26 cellular contexts compared by ENCODE assay signal in the genomic region with DNA sequence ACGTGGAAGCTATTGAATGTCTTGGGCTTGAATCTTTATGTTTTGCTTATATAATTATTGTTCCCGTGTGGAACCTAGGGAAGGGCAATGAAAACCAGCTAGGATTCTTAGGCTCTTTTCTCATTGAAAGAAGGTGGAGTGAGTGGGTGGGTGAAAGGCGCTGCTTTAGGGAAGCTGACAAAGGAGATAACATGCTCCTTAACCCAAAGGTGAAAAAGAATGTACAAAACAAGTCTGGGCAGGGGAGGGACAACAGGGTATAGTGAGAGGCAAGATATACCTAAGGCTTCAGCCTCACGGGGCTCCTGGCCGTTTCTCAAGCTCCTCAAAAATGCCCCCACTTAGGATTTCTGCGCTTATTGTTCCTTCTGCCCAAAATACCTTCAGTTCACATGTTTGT. TPM values are rescaled to one million over a fixed set of nuclear protein-coding genes. Genes with fewer than 3 reads are reported as not detected.
DNase-seq lines count a peak whose midpoint lies in the region; ATAC-seq and TF ChIP-seq lines count a peak whose summit lies in the region.
"Had no signal": no experiment of that assay in that cellular context is flagged by ENCODE, and none has a peak within 500 bp of the region (broad histone marks: within the 10 kb centered on the region; RNA-seq: fewer than 3 reads in every experiment).

No MANE protein-coding gene starts in this region.

- TF ChIP-seq CTCF in nephron progenitor cell (IDR thresholded peaks at IDR 0.05): no peak

- no peak overlapping the region for H3K4me3 ChIP-seq in aorta (ENCODE audit: low read length in 2 of 2)
- H3K4me3 ChIP-seq: BLaER1, HAP-1, ovary, SJSA1, tibial nerve had no signal

- no peaks in the 10 kb centered on the region for H3K4me1 ChIP-seq in aorta (ENCODE audit: control insufficient read depth in 1 of 2, insufficient read depth in 2 of 2, low read length in 2 of 2)
- H3K4me1 ChIP-seq: BLaER1, HAP-1, SJSA1, tibial nerve had no signal

- no peak for ATAC-seq in activated naive CD8-positive, alpha-beta T cell treated with anti-CD3 and anti-CD28 coated beads, Interleukin-2, amount 50 U/mL, for 24 hours
- ATAC-seq in aorta (ENCODE audit: low FRiP score): no peak
- ATAC-seq: PC-3 had no signal

- peak overlapping the region; percentile 93 for H3K27ac ChIP-seq in KOPT-K1 (ENCODE audit: low read depth, low read length, poor library complexity, severe bottlenecking)
- H3K27ac ChIP-seq in aorta (ENCODE audit: low read depth in 1 of 2, low read length in 2 of 2): no peak overlapping the region
- H3K27ac ChIP-seq: 22Rv1, BLaER1, ovary, SJSA1, tibial nerve had no signal

- H3K4me1 Mint-ChIP-seq in T-helper 1 cell treated with Interleukin-12 subunit alpha and Interleukin-12 subunit beta and Interleukin-4 antibody, amounts not matched to agents 30 μg/mL and 1 μg/mL, for 36 hours (ENCODE audit: low read depth): peaks cover 35% of the 10 kb centered on the region
- peaks cover 48% of the 10 kb centered on the region for H3K4me1 Mint-ChIP-seq in activated naive CD8-positive, alpha-beta T cell treated with anti-CD3 and anti-CD28 coated beads, Interleukin-2, amount 50 U/mL, for 24 hours
- peaks cover 15% of the 10 kb centered on the region for H3K4me1 Mint-ChIP-seq in nephron progenitor cell

- peak overlapping the region; percentile 87 for H3K27ac Mint-ChIP-seq in T-helper 1 cell treated with Interleukin-12 subunit alpha and Interleukin-12 subunit beta and Interleukin-4 antibody, amounts not matched to agents 30 μg/mL and 1 μg/mL, for 36 hours
- H3K27ac Mint-ChIP-seq in activated naive CD8-positive, alpha-beta T cell treated with anti-CD3 and anti-CD28 coated beads, Interleukin-2, amount 50 U/mL, for 24 hours: peak overlapping the region; percentile 96
- H3K27ac Mint-ChIP-seq in nephron progenitor cell: peak overlapping the region; percentile 74

- no peaks in the 10 kb centered on the region for H3K27me3 ChIP-seq in aorta (ENCODE audit: control insufficient read depth in 1 of 2, insufficient read depth in 2 of 2, low read length in 1 of 2)
- H3K27me3 ChIP-seq: ovary, SJSA1, tibial nerve had no signal

- DNase-seq in T-helper 1 cell: no peak
- no peak for DNase-seq in activated naive CD8-positive, alpha-beta T cell treated with anti-CD3 and anti-CD28 coated beads, Interleukin-2, amount 50 U/mL, for 24 hours
- DNase-seq in nephron progenitor cell: no peak
- no peak for DNase-seq in aorta
- DNase-seq in iPS-NIHi7 (ENCODE audit: extremely low spot score): no peak
- DNase-seq in A172 (ENCODE audit: low spot score): no peak
- DNase-seq: activated CD8-positive, alpha-beta memory T cell treated with anti-CD3 and anti-CD28 coated beads for 24 hours; caudate nucleus; DMS53; effector CD4-positive, alpha-beta T cell; hippocampal formation; midbrain; MM.1S; NCI-H2029 treated with DMSO at 0.1 percent for 48 hours; NCI-H524 treated with DMSO at 0.1 percent for 48 hours; ovary; PC-3; stimulated activated CD4-positive, alpha-beta T cell treated with anti-CD3 and anti-CD28 coated beads, Interleukin-4, amount 100 ng/mL, for 4 hours had no signal

- H3K9me3 Mint-ChIP-seq in T-helper 1 cell treated with Interleukin-12 subunit alpha and Interleukin-12 subunit beta and Interleukin-4 antibody, amounts not matched to agents 30 μg/mL and 1 μg/mL, for 36 hours: no peaks in the 10 kb centered on the region
- no peaks in the 10 kb centered on the region for H3K9me3 Mint-ChIP-seq in activated naive CD8-positive, alpha-beta T cell treated with anti-CD3 and anti-CD28 coated beads, Interleukin-2, amount 50 U/mL, for 24 hours
- no peaks in the 10 kb centered on the region for H3K9me3 Mint-ChIP-seq in nephron progenitor cell

- no peaks in the 10 kb centered on the region for H3K27me3 Mint-ChIP-seq in T-helper 1 cell treated with Interleukin-12 subunit alpha and Interleukin-12 subunit beta and Interleukin-4 antibody, amounts not matched to agents 30 μg/mL and 1 μg/mL, for 36 hours (ENCODE audit: low read depth)
- no peaks in the 10 kb centered on the region for H3K27me3 Mint-ChIP-seq in activated naive CD8-positive, alpha-beta T cell treated with anti-CD3 and anti-CD28 coated beads, Interleukin-2, amount 50 U/mL, for 24 hours
- H3K27me3 Mint-ChIP-seq in nephron progenitor cell (ENCODE audit: low read depth, poor library complexity): no peaks in the 10 kb centered on the region

- intact Hi-C loops in aorta (cut with DNase I): no loop called here

- WGBS in aorta, 2 donors: 71 to 87% methylated on average over 6 of the region's 6 CpGs

- H3K36me3 ChIP-seq in KOPT-K1 (ENCODE audit: insufficient read depth, low read length): peaks cover 7% of the 10 kb centered on the region
- H3K36me3 ChIP-seq in aorta (ENCODE audit: control insufficient read depth in 1 of 2, insufficient read depth in 2 of 2, low read length in 1 of 2): no peaks in the 10 kb centered on the region
- H3K36me3 ChIP-seq: BLaER1, HAP-1, ovary, SJSA1, tibial nerve had no signal

- H3K9me3 ChIP-seq in KOPT-K1 (ENCODE audit: insufficient read depth, low read length, poor library complexity, severe bottlenecking): no peaks in the 10 kb centered on the region
- no peaks in the 10 kb centered on the region for H3K9me3 ChIP-seq in aorta (ENCODE audit: control insufficient read depth, low read length)
- H3K9me3 ChIP-seq: BLaER1, HAP-1, ovary, SJSA1, tibial nerve had no signal

- peak overlapping the region; percentile 90 for H3K4me3 Mint-ChIP-seq in T-helper 1 cell treated with Interleukin-12 subunit alpha and Interleukin-12 subunit beta and Interleukin-4 antibody, amounts not matched to agents 30 μg/mL and 1 μg/mL, for 36 hours
- H3K4me3 Mint-ChIP-seq in activated naive CD8-positive, alpha-beta T cell treated with anti-CD3 and anti-CD28 coated beads, Interleukin-2, amount 50 U/mL, for 24 hours: peak overlapping the region; percentile 87
- H3K4me3 Mint-ChIP-seq in nephron progenitor cell: no peak overlapping the region

- peaks cover 2% of the 10 kb centered on the region for H3K36me3 Mint-ChIP-seq in T-helper 1 cell treated with Interleukin-12 subunit alpha and Interleukin-12 subunit beta and Interleukin-4 antibody, amounts not matched to agents 30 μg/mL and 1 μg/mL, for 36 hours (ENCODE audit: low read depth)
- H3K36me3 Mint-ChIP-seq in activated naive CD8-positive, alpha-beta T cell treated with anti-CD3 and anti-CD28 coated beads, Interleukin-2, amount 50 U/mL, for 24 hours (ENCODE audit: low read depth): peaks cover 5% of the 10 kb centered on the region
- H3K36me3 Mint-ChIP-seq in nephron progenitor cell (ENCODE audit: low read depth): no peaks in the 10 kb centered on the region

RNA-seq across cellular contexts. Expression of a gene that starts 1.8 kb away (rescaled TPM):
- under 1 TPM; 0.62 to 0.78 TPM for total RNA-seq in aorta
- 1 to 10 TPM in 1 of 2 donors, under 1 TPM in 1; 0.51 to 2.8 TPM for polyA plus RNA-seq in aorta
- not detected in 2 replicates for total RNA-seq in A172 (2014; rRNA removed; shearing (Covaris generic))
- total RNA-seq: PC-3, SJSA1 had no signal

RNA-seq across cellular contexts. Expression of a gene that starts 15.7 kb away (rescaled TPM):
- total RNA-seq in aorta: not detected
- polyA plus RNA-seq in aorta: not detected
- not detected in 2 replicates for total RNA-seq in A172 (2014; rRNA removed; shearing (Covaris generic))
- total RNA-seq: ovary, PC-3, SJSA1, tibial nerve had no signal
- polyA plus RNA-seq: adipose tissue, ovary had no signal
